In the genomic region with DNA sequence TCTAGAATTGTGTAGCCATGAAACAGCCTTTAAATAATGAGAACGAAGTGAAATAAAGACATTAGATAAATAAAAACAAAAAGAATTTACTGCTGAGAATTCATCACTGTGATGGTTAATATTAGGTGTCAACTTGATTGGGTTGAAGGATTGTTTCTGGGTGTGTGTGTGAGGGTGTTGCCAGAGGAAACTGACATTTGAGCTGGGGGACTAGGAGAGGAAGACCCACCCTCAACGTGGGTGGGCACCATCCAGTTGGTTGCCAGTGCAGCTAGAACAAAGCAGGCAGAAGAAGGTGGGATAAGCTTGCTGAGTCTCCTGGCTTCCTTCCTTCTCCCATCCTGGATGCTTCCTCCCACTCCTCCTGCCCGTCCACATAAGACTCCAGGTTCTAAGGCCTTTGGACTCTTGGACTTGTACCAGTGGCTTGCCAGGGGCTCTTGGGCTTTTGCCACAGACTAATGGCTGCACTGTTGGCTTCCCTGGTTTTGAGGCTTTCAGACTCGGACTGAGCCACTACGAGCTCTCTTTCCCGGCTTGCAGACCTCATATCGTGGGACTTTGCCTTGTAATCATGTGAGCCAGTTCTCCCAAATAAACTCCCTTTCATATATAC, we compare ENCODE assay signal across 24 cellular contexts.
"Had no signal": no experiment of that assay in that cellular context is flagged by ENCODE, and none has a peak within 500 bp of the region (broad histone marks: within the 10 kb centered on the region; RNA-seq: fewer than 3 reads in every experiment).

No MANE protein-coding gene starts in this region.

- H3K4me2 ChIP-seq: KMS-11 had no signal

- H3K36me3 ChIP-seq: adrenal gland, breast epithelium had no signal

- H3K27me3 ChIP-seq: adrenal gland, breast epithelium had no signal

- H3K4me3 ChIP-seq: adrenal gland, breast epithelium had no signal

- DNase-seq: activated CD4-positive, alpha-beta T cell treated with anti-CD3 and anti-CD28 coated beads for 48 hours; activated CD4-positive, alpha-beta T cell treated with anti-CD3 and anti-CD28 coated beads, Interleukin-2, amount 50 U/mL, for 4 hours; activated CD4-positive, CD25-positive, alpha-beta regulatory T cell treated with anti-CD3 and anti-CD28 coated beads, Interleukin-2, amount 50 U/mL, for 72 hours; activated CD8-positive, alpha-beta memory T cell treated with anti-CD3 and anti-CD28 coated beads, Interleukin-2, amount 50 U/mL, for 48 hours; activated CD8-positive, alpha-beta T cell treated with anti-CD3 and anti-CD28 coated beads, Interleukin-2, amount 10 ng/mL, durations not matched to agents 7 days and 5 days; activated naive CD4-positive, alpha-beta T cell treated with anti-CD3 and anti-CD28 coated beads, Interleukin-2, amount 50 U/mL, for 16 hours; activated naive CD8-positive, alpha-beta T cell treated with anti-CD3 and anti-CD28 coated beads, Interleukin-2, amount 10 ng/mL, durations not matched to agents 7 days and 5 days; activated T-cell treated with anti-CD3 and anti-CD28 coated beads, Interleukin-2, amount 50 U/mL, for 1 hour; adrenal gland; anterior cingulate cortex; NCI-H1092; NCI-H1417; NCI-H1930; NCI-H2171; NCI-H226; NCI-H526; NCI-H82; NK-92 treated with Interleukin-12 subunit alpha and Interleukin-12 subunit beta, amount 100 ng/mL, for 24 hours; PC-3; SHP77 had no signal

- H3K4me3 Mint-ChIP-seq: activated CD8-positive, alpha-beta T cell treated with anti-CD3 and anti-CD28 coated beads, Interleukin-2, amount 10 ng/mL, durations not matched to agents 7 days and 5 days; activated naive CD8-positive, alpha-beta T cell treated with anti-CD3 and anti-CD28 coated beads, Interleukin-2, amount 10 ng/mL, durations not matched to agents 7 days and 5 days; T-helper 1 cell treated with Interleukin-12 subunit alpha and Interleukin-12 subunit beta and Interleukin-4 antibody, amounts not matched to agents 30 μg/mL and 1 μg/mL, for 36 hours had no signal

- H3K27ac Mint-ChIP-seq: activated CD8-positive, alpha-beta T cell treated with anti-CD3 and anti-CD28 coated beads, Interleukin-2, amount 10 ng/mL, durations not matched to agents 7 days and 5 days; activated naive CD8-positive, alpha-beta T cell treated with anti-CD3 and anti-CD28 coated beads, Interleukin-2, amount 10 ng/mL, durations not matched to agents 7 days and 5 days; T-helper 1 cell treated with Interleukin-12 subunit alpha and Interleukin-12 subunit beta and Interleukin-4 antibody, amounts not matched to agents 30 μg/mL and 1 μg/mL, for 36 hours had no signal

- H3K4me1 ChIP-seq: breast epithelium had no signal

- H3K27ac ChIP-seq: adrenal gland, breast epithelium, KMS-11 had no signal

- H3K9ac ChIP-seq: KMS-11 had no signal

- ATAC-seq: activated CD8-positive, alpha-beta T cell treated with anti-CD3 and anti-CD28 coated beads, Interleukin-2, amount 10 ng/mL, durations not matched to agents 7 days and 5 days; PC-3 had no signal

- FAIRE-seq: RCC 7860 had no signal

- H3K4me1 Mint-ChIP-seq: activated naive CD8-positive, alpha-beta T cell treated with anti-CD3 and anti-CD28 coated beads, Interleukin-2, amount 10 ng/mL, durations not matched to agents 7 days and 5 days had no signal
